In the genomic region with DNA sequence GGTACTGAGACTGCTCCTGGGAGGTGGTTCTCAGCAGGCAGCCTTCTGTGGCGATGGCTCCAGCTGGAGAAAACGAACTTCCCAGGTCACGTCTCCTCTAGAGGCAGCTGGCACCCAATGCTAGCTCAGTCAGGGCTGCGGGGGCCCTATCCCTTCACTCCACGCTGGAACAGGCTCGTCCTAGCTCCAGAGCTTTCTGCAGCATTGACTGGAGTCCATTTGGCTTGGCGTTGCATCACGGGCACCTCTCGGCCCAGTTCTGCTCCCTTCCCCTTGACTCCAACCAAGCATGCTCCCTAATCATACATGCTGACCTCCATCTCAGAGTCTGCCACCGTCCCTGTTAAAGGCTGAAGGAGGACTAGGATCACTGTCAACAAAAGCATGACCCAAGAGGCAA, we compare ENCODE assay signal across 23 cellular contexts. TPM values are rescaled to one million over a fixed set of nuclear protein-coding genes. Genes with fewer than 3 reads are reported as not detected.
DNase-seq lines count a peak whose midpoint lies in the region; ATAC-seq and TF ChIP-seq lines count a peak whose summit lies in the region.
"Had no signal": no experiment of that assay in that cellular context is flagged by ENCODE, and none has a peak within 500 bp of the region (broad histone marks: within the 10 kb centered on the region; RNA-seq: fewer than 3 reads in every experiment).

No MANE protein-coding gene starts in this region.

- H4K20me1 ChIP-seq in BLaER1 (no peaks in the 10 kb centered on the region), Karpas-422 (ENCODE audit: insufficient read depth, low read depth, low read length) (no peaks in the 10 kb centered on the region; the same call in 1 of the 2 replicates)

- no peak for ATAC-seq in CD4-positive, CD25-positive, alpha-beta regulatory T cell (ENCODE audit: low read depth in 2 of 2)
- no peak for ATAC-seq in GM21447 (IDR thresholded peaks at IDR 0.05; ENCODE audit: unreplicated experiment)
- ATAC-seq: A549, GM12878, GM23338 had no signal

- no peak overlapping the region for H3K9ac ChIP-seq in BLaER1
- no peak overlapping the region for H3K9ac ChIP-seq in Karpas-422 (ENCODE audit: low read length)

- no peaks in the 10 kb centered on the region for H3K9me3 Mint-ChIP-seq in CD4-positive, CD25-positive, alpha-beta regulatory T cell
- H3K9me3 Mint-ChIP-seq: CD4-positive, alpha-beta T cell had no signal

- H3K36me3 ChIP-seq in BLaER1 (no peaks in the 10 kb centered on the region), Karpas-422 (ENCODE audit: insufficient read depth, low read length) (no peaks in the 10 kb centered on the region)
- no peaks in the 10 kb centered on the region for H3K36me3 ChIP-seq in CD4-positive, CD25-positive, alpha-beta regulatory T cell (ENCODE audit: control insufficient read depth, insufficient read depth, low read length)
- H3K36me3 ChIP-seq: BE2C, HAP-1 had no signal

- no peaks in the 10 kb centered on the region for H3K9me3 ChIP-seq in BLaER1
- no peaks in the 10 kb centered on the region for H3K9me3 ChIP-seq in CD4-positive, CD25-positive, alpha-beta regulatory T cell (ENCODE audit: control insufficient read depth in 2 of 2, low read length in 2 of 2)
- H3K9me3 ChIP-seq in Karpas-422 (ENCODE audit: low read length) = no peaks in the 10 kb centered on the region
- H3K9me3 ChIP-seq: A549, BE2C had no signal

- no peak overlapping the region for H3K4me3 Mint-ChIP-seq in CD4-positive, CD25-positive, alpha-beta regulatory T cell
- H3K4me3 Mint-ChIP-seq: CD4-positive, alpha-beta T cell; GM23338; HFFc6 had no signal

- no peaks in the 10 kb centered on the region for H3K79me2 ChIP-seq in Karpas-422 (ENCODE audit: low read length)

- peak overlapping the region in 2 of 3 donors; percentile 45 to 62 for H3K27ac Mint-ChIP-seq in CD4-positive, CD25-positive, alpha-beta regulatory T cell
- H3K27ac Mint-ChIP-seq: CD4-positive, alpha-beta T cell; CD8-positive, alpha-beta memory T cell; GM23338; HFFc6 had no signal

- no peak for DNase-seq in CD4-positive, CD25-positive, alpha-beta regulatory T cell
- DNase-seq in coronary artery (ENCODE audit: low spot score) (peak; percentile 46), mesenteric fat pad (ENCODE audit: low spot score) (peak; percentile 73), Karpas-422 (no peak), NCI-H446 (lab: John Stamatoyannopoulos, UW) (no peak)
- DNase-seq: 8988T; ACHN; AML-193; BE2C; CD4-positive, alpha-beta T cell; CD8-positive, alpha-beta memory T cell; DMS 273 treated with DMSO at 0.1 percent for 48 hours; DMS79; EL; GDM1; HFFc6 had no signal

- TF ChIP-seq CTCF in coronary artery (IDR thresholded peaks at IDR 0.05) = no peak

- no peak overlapping the region for H2AFZ ChIP-seq in Karpas-422 (ENCODE audit: low read length)
- H2AFZ ChIP-seq: GM23338 had no signal

- H3K4me3 ChIP-seq in BLaER1 (no peak overlapping the region), coronary artery (no peak overlapping the region), Karpas-422 (ENCODE audit: low read length) (no peak overlapping the region)
- no peak overlapping the region for H3K4me3 ChIP-seq in CD4-positive, CD25-positive, alpha-beta regulatory T cell (ENCODE audit: low read depth, low read length)
- H3K4me3 ChIP-seq: A549, GM12878, GM23338, HAP-1 had no signal

- no peak overlapping the region for H3K27ac ChIP-seq in BLaER1
- no peak overlapping the region for H3K27ac ChIP-seq in CD4-positive, CD25-positive, alpha-beta regulatory T cell (ENCODE audit: insufficient read depth, low read length, poor library complexity, severe bottlenecking)
- no peak overlapping the region for H3K27ac ChIP-seq in coronary artery
- no peak overlapping the region for H3K27ac ChIP-seq in Karpas-422 (ENCODE audit: low read length)
- H3K27ac ChIP-seq: A549, C4-2B had no signal

- no peaks in the 10 kb centered on the region for H3K27me3 ChIP-seq in BLaER1
- H3K27me3 ChIP-seq in CD4-positive, CD25-positive, alpha-beta regulatory T cell (ENCODE audit: control insufficient read depth, insufficient read depth, low read length) = no peaks in the 10 kb centered on the region
- H3K27me3 ChIP-seq in Karpas-422 (ENCODE audit: low read length) = no peaks in the 10 kb centered on the region

- H3K4me1 Mint-ChIP-seq in CD4-positive, CD25-positive, alpha-beta regulatory T cell = peaks cover 7 to 36% (median 14%) of the 10 kb centered on the region in 4 donors
- H3K4me1 Mint-ChIP-seq: GM23338 had no signal

- peak overlapping the region; percentile 63 for H3K4me2 ChIP-seq in BLaER1
- no peak overlapping the region for H3K4me2 ChIP-seq in Karpas-422 (ENCODE audit: low read depth, low read length, poor library complexity, severe bottlenecking)
- H3K4me2 ChIP-seq: A549, GM23338 had no signal

- H3K9me2 ChIP-seq in Karpas-422 (replicated peaks; ENCODE audit: insufficient read depth, low read length) = no peaks in the 10 kb centered on the region

- H3K36me3 Mint-ChIP-seq in CD4-positive, CD25-positive, alpha-beta regulatory T cell = no peaks in the 10 kb centered on the region
- H3K36me3 Mint-ChIP-seq: CD8-positive, alpha-beta memory T cell had no signal

- H3K4me1 ChIP-seq in BLaER1 = peaks cover 41% of the 10 kb centered on the region
- H3K4me1 ChIP-seq in CD4-positive, CD25-positive, alpha-beta regulatory T cell (ENCODE audit: control insufficient read depth, insufficient read depth, low read length, poor library complexity, severe bottlenecking) = peaks cover 14% of the 10 kb centered on the region
- no peaks in the 10 kb centered on the region for H3K4me1 ChIP-seq in Karpas-422 (ENCODE audit: low read length)
- H3K4me1 ChIP-seq: A549, BE2C, HAP-1 had no signal

- H3K27me3 Mint-ChIP-seq in CD4-positive, CD25-positive, alpha-beta regulatory T cell = peaks cover 11% of the 10 kb centered on the region

RNA-seq across cellular contexts. Expression of a gene that starts 5.9 kb away (rescaled TPM):
- total RNA-seq in CD4-positive, CD25-positive, alpha-beta regulatory T cell = 71.3 TPM
- polyA plus RNA-seq in CD4-positive, CD25-positive, alpha-beta regulatory T cell = 10 to 100 TPM in 3 of 4 donors, 1 to 10 TPM in 1; 9.0 to 14.3 (median 11.2) TPM
- 6.3 TPM for total RNA-seq in mesenteric fat pad
- total RNA-seq in Karpas-422 (2014; rRNA removed; shearing (Covaris generic); ENCODE audit: low replicate concordance) = not detected in 2 replicates
- total RNA-seq: HFFc6 had no signal

Comparison
In these comparisons a context has a peak if more than half of its experiments do, and no peak if none do; other contexts are left out.
1. DNase-seq: peak in coronary artery (single experiment) and mesenteric fat pad (single experiment); none in CD4-positive, CD25-positive, alpha-beta regulatory T cell (0 of 3), Karpas-422 (single experiment) and NCI-H446 (0 of 2).